ENCODE assay signal across 16 cellular contexts in the genomic region with DNA sequence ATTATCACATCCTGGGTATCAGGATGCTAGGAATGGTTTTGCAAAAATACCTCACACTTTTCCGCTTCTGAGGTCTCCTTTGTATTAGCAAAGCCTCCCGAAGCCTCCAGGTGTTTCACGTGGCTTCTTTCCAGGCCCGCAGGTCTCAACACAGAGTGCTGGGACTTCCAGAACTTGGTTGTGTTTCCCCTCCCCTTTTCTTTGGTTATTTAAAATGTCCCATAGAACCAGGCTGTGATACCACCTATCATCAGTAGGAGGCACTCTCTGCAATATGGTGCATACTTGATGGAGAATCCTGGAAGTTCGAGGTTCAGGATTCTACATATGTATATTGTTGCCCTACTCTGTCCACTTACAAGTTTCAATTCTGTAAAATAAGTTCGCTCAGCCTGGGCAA. TPM values are rescaled to one million over a fixed set of nuclear protein-coding genes. Genes with fewer than 3 reads are reported as not detected.
DNase-seq lines count a peak whose midpoint lies in the region; ATAC-seq and TF ChIP-seq lines count a peak whose summit lies in the region.
"Had no signal": no experiment of that assay in that cellular context is flagged by ENCODE, and none has a peak within 500 bp of the region (broad histone marks: within the 10 kb centered on the region; RNA-seq: fewer than 3 reads in every experiment).

No MANE protein-coding gene starts in this region.

- no peak overlapping the region for H3K9ac ChIP-seq in smooth muscle cell (ENCODE audit: low read depth)

- DNase-seq in DMS53 (lab: John Stamatoyannopoulos, UW) (peak; percentile 3), DMS53 treated with DMSO at 0.1 percent for 48 hours (lab: John Stamatoyannopoulos, UW; ENCODE audit: unreplicated experiment) (no peak), RWPE1 (ENCODE audit: low spot score) (no peak), smooth muscle cell (lab: John Stamatoyannopoulos, UW; ENCODE audit: unreplicated experiment) (no peak), HEK293T (ENCODE audit: extremely low spot score) (no peak), dedifferentiated amniotic fluid mesenchymal stem cell (ENCODE audit: extremely low spot score) (no peak)
- DNase-seq: activated B cell treated with CpG ODN at 0.5 μM for 24 hours; activated naive CD4-positive, alpha-beta T cell; central memory CD4-positive, alpha-beta T cell; hypothalamus; NCI-H2171 treated with DMSO at 0.1 percent for 48 hours; spleen had no signal

- peaks cover 4% of the 10 kb centered on the region for H3K27me3 ChIP-seq in smooth muscle cell (ENCODE audit: low read depth)

- ATAC-seq in esophagus mucosa (peak; percentile 19), GM18870 (IDR thresholded peaks at IDR 0.05; ENCODE audit: unreplicated experiment) (no peak)

- H3K79me2 ChIP-seq in smooth muscle cell (ENCODE audit: low read depth): no peaks in the 10 kb centered on the region

- H3K9me3 ChIP-seq in smooth muscle cell (replicated peaks; ENCODE audit: low read depth): no peaks in the 10 kb centered on the region

- H3K36me3 ChIP-seq in smooth muscle cell (ENCODE audit: low read depth): no peaks in the 10 kb centered on the region
- H3K36me3 ChIP-seq: spleen had no signal

- WGBS in smooth muscle cell (ENCODE audit: low lambda C conversion rate): 95% methylated on average over 6 of the region's 6 CpGs

- H3K4me1 ChIP-seq in smooth muscle cell (ENCODE audit: low read depth): peaks cover 4% of the 10 kb centered on the region

- POLR2A ChIA-PET in RWPE1 (lab: Yijun Ruan, JAX; ENCODE audit: low non-redundant PET) (no interaction called here), HEK293T (lab: Yijun Ruan, JAX) (no interaction called here)

- TF ChIP-seq CTCF in RWPE1 (conservative IDR thresholded peaks at IDR 0.05; ENCODE audit: low read depth): 0 out of 2 replicates have a peak, but pooled peaks have one; percentile 11
- TF ChIP-seq CTCF in smooth muscle cell (IDR thresholded peaks at IDR 0.05; ENCODE audit: borderline replicate concordance, insufficient read depth, poor library complexity, severe bottlenecking): peak; percentile 30

- no peak overlapping the region for H3K4me3 ChIP-seq in smooth muscle cell
- H3K4me3 ChIP-seq: spleen had no signal

- H3K27ac ChIP-seq in RWPE1 (no peak overlapping the region), smooth muscle cell (ENCODE audit: low read depth) (no peak overlapping the region)
- H3K27ac ChIP-seq: 22Rv1, spleen had no signal

- no peaks in the 10 kb centered on the region for H4K20me1 ChIP-seq in smooth muscle cell (ENCODE audit: low read depth)

- H2AFZ ChIP-seq in smooth muscle cell (ENCODE audit: low read depth): no peak overlapping the region

- CTCF ChIA-PET in RWPE1 (lab: Yijun Ruan, JAX) (no interaction called here), HEK293T (lab: Yijun Ruan, JAX) (no interaction called here)

- no peaks in the 10 kb centered on the region for H3F3A ChIP-seq in smooth muscle cell (ENCODE audit: low read depth)

- H3K4me2 ChIP-seq in smooth muscle cell: no peak overlapping the region

TF ChIP-seq in HEK293T, 16 proteins besides CTCF, POLR2A, EP300 and RAD21:
- TF ChIP-seq LEF1 (IDR thresholded peaks at IDR 0.05; ENCODE audit: borderline replicate concordance): no peak
- TF ChIP-seq PKNOX1 (IDR thresholded peaks at IDR 0.05): no peak
- TF ChIP-seq SUZ12 (IDR thresholded peaks at IDR 0.05): no peak
- TF ChIP-seq FOXM1 (IDR thresholded peaks at IDR 0.05; ENCODE audit: borderline replicate concordance): no peak
- no peak for TF ChIP-seq TARDBP (IDR thresholded peaks at IDR 0.05)
- no peak for TF ChIP-seq ELF4 (IDR thresholded peaks at IDR 0.05)
- TF ChIP-seq CTBP1 (IDR thresholded peaks at IDR 0.05; ENCODE audit: borderline replicate concordance): no peak
- TF ChIP-seq FOXK2 (IDR thresholded peaks at IDR 0.05): no peak
- TF ChIP-seq ARNT (IDR thresholded peaks at IDR 0.05): no peak

RNA-seq across cellular contexts. Expression of gene ATP2C2, which starts 28.8 kb away (rescaled TPM):
- total RNA-seq in esophagus mucosa (6.9 TPM), smooth muscle cell (3.1 and 3.2 TPM in 2 replicates)
- 1.6 and 4.1 TPM in 2 replicates for polyA plus RNA-seq in smooth muscle cell
- total RNA-seq: activated B cell treated with CpG ODN at 0.5 μM for 24 hours, HT1080 had no signal
